Comparison of ENCODE assay signal across 18 cellular contexts in the genomic region with DNA sequence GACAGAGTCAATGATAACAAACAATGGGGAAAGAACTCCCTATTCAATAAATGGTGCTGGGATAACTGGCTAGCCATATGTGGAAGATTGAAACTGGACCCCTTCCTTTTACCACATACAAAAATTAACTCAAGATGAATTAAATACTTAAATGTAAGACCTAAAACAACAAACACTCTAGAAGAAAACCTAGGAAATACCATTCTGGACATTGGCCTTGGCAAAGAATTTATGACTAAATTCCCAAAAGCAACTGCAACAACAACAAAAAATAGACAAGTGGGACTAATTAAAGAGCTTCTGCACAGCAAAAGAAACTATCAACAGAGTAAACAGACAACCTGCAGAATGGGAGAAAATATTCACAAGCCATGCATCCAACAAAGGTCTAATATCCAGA. TPM values are rescaled to one million over a fixed set of nuclear protein-coding genes. Genes with fewer than 3 reads are reported as not detected.
"Had no signal": no experiment of that assay in that cellular context is flagged by ENCODE, and none has a peak within 500 bp of the region (broad histone marks: within the 10 kb centered on the region; RNA-seq: fewer than 3 reads in every experiment).

No MANE protein-coding gene starts in this region.

RNA-seq across cellular contexts. Expression of a gene that starts 4.4 kb away (rescaled TPM):
- total RNA-seq: activated naive CD4-positive, alpha-beta T cell treated with anti-CD3 and anti-CD28 coated beads for 36 hours; activated naive CD8-positive, alpha-beta T cell treated with anti-CD3 and anti-CD28 coated beads for 36 hours; activated naive CD8-positive, alpha-beta T cell treated with anti-CD3 and anti-CD28 coated beads, Interleukin-2, amount 10 ng/mL, durations not matched to agents 7 days and 5 days; activated T-cell treated with anti-CD3 and anti-CD28 coated beads, Interleukin-2, amount 50 U/mL, for 4 hours; activated T-cell treated with anti-CD3 and anti-CD28 coated beads, Interleukin-2, amount 50 U/mL, for 72 hours; activated T-helper 1 cell treated with anti-CD3 and anti-CD28 coated beads, Interleukin-12 subunit alpha, Interleukin-12 subunit beta, Interleukin-2, Interleukin-4 antibody, amounts not matched to agents 30 ng/mL and 10 ng/mL and 1 ng/mL, durations not matched to agents 14 hours and 24 hours and 36 hours; activated T-helper 17 cell treated with anti-CD3 and anti-CD28 coated beads, Interleukin-2, amount 50 U/mL, for 72 hours; activated T-helper 2 cell treated with anti-CD3 and anti-CD28 coated beads, Interferon-gamma antibody, Interleukin-2, Interleukin-4, amounts not matched to agents 10 μg/mL and 5 μg/mL and 100 μg/mL, durations not matched to agents 14 hours and 24 hours and 36 hours; adrenal gland; aorta; ascending aorta; astrocyte; body of pancreas; bronchial epithelial cell; cardiac muscle cell; cardiac septum; cerebellum; chondrocyte had no signal
